Comparison of ENCODE assay signal across 27 cellular contexts in the genomic region with DNA sequence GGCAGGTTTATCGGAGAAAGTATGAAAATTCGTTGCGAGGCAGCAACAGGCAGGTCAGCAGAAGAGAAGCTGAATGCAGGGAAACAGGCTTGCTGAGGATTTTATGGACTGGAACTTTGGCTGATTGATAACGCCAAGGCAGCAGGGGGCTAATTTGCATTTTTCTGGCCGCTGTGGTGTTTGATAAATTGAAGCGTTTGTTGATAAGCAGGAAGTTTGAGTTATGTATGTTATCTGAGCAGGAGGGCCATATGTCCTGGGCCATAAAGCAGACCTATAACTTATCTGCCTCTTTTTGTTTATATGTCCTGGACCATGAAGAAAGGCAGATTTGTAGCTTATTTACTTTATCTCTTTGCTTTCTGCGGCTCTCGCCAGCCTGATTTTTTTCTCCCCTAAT.
"Had no signal": no experiment of that assay in that cellular context is flagged by ENCODE, and none has a peak within 500 bp of the region (broad histone marks: within the 10 kb centered on the region; RNA-seq: fewer than 3 reads in every experiment).

No MANE protein-coding gene starts in this region.

- DNase-seq: hippocampal formation; kidney glomerular epithelial cell; left cardiac atrium; left lung; lower lobe of right lung; mammary epithelial cell; midbrain; mucosa of descending colon; naive thymus-derived CD4-positive, alpha-beta T cell; right lobe of liver; stimulated activated CD4-positive, alpha-beta T cell treated with anti-CD3 and anti-CD28 coated beads, Interleukin-1b, Interleukin-23, amount 100 ng/mL, for 48 hours; stimulated activated CD4-positive, alpha-beta T cell treated with anti-CD3 and anti-CD28 coated beads, Interleukin-2, amount 100 ng/mL, for 48 hours; stimulated activated CD4-positive, alpha-beta T cell treated with anti-CD3 and anti-CD28 coated beads, Interleukin-4, amount 100 ng/mL, for 4 hours; stimulated activated CD8-positive, alpha-beta memory T cell treated with anti-CD3 and anti-CD28 coated beads, Interleukin-4, amount 100 ng/mL, for 48 hours; stimulated activated naive CD4-positive, alpha-beta T cell treated with Interleukin-2 at 50 U/mL for 16 hours; stimulated activated naive CD8-positive, alpha-beta T cell treated with anti-CD3 and anti-CD28 coated beads, Interleukin-15, amount 100 ng/mL, for 72 hours; substantia nigra; thyroid gland; transverse colon; upper lobe of left lung had no signal

- H3K9me3 ChIP-seq: left lung, lower lobe of right lung, mucosa of descending colon, ovary, right atrium auricular region, right lobe of liver, thyroid gland, transverse colon, upper lobe of left lung, vagina had no signal

- H3K36me3 ChIP-seq: left lung, lower lobe of right lung, ovary, right atrium auricular region, right lobe of liver, thyroid gland, transverse colon, upper lobe of left lung, vagina had no signal

- FAIRE-seq: keratinocyte had no signal

- H3K27ac ChIP-seq: left lung, lower lobe of right lung, ovary, right atrium auricular region, right lobe of liver, thyroid gland, transverse colon, upper lobe of left lung, vagina had no signal

- H3K27me3 ChIP-seq: left lung, ovary, right atrium auricular region, right lobe of liver, thyroid gland, transverse colon, upper lobe of left lung, vagina had no signal

- H3K4me1 ChIP-seq: left lung, lower lobe of right lung, right atrium auricular region, right lobe of liver, thyroid gland, upper lobe of left lung, vagina had no signal

- H3K4me2 ChIP-seq: smooth muscle cell had no signal

- ATAC-seq: left cardiac atrium; left lung; lower lobe of right lung; mucosa of descending colon; naive thymus-derived CD4-positive, alpha-beta T cell; natural killer cell treated with Interleukin-12 subunit alpha and Interleukin-12 subunit beta and Interleukin-15 and Interleukin-18, amount 100 ng/mL, for 72 hours; right lobe of liver; stimulated activated memory B cell treated with anti-CD40 and anti-IgM and Interleukin-4, amounts not matched to agents 10 μg/mL and 1 μg/mL and 100 μg/mL, for 72 hours; stimulated activated naive CD8-positive, alpha-beta T cell treated with anti-CD3 and anti-CD28 coated beads, Interleukin-15, amount 100 ng/mL, for 72 hours had no signal

- H3K4me3 ChIP-seq: left lung, lower lobe of right lung, mucosa of descending colon, ovary, right atrium auricular region, right lobe of liver, smooth muscle cell, thyroid gland, transverse colon, upper lobe of left lung, vagina had no signal
